In the genomic region with DNA sequence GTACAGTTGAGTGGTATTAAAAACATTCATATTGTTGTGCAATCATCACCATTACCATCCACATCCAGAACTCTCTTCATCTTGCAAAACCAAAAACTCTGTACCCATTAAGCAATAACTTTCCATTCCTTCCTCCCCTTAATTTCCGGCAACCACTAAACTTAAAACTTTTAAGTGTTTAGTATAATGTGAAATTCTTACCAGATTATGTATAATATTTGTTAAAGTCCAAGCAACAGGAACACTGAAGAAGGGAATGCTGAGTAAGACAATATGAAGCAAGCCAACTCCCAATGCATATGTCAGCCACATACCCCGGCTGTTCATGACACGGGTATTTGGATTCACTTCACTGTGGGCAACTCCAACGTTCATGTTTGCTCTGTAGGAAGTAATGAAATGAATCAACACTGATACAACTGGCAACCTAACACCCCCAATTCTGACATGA, we compare ENCODE assay signal across 8 cellular contexts. TPM values are rescaled to one million over a fixed set of nuclear protein-coding genes. Genes with fewer than 3 reads are reported as not detected.
DNase-seq lines count a peak whose midpoint lies in the region; ATAC-seq and TF ChIP-seq lines count a peak whose summit lies in the region.

No MANE protein-coding gene starts in this region.

- no peaks in the 10 kb centered on the region for H3K27me3 Mint-ChIP-seq in activated T-cell treated with anti-CD3 and anti-CD28 coated beads, Interleukin-2, amount 50 U/mL, for 72 hours (ENCODE audit: low read depth)
- H3K27me3 Mint-ChIP-seq in T-helper 1 cell treated with Interleukin-12 subunit alpha and Interleukin-12 subunit beta and Interleukin-4 antibody, amounts not matched to agents 30 μg/mL and 1 μg/mL, for 36 hours (ENCODE audit: low read depth): no peaks in the 10 kb centered on the region

- intact Hi-C loops in colonic mucosa (cut with DNase I): no loop called here

- no peak overlapping the region for H3K4me3 ChIP-seq in colonic mucosa

- peak; percentile 35 to 39 for DNase-seq in activated T-cell treated with anti-CD3 and anti-CD28 coated beads, Interleukin-2, amount 50 U/mL, for 72 hours
- DNase-seq in activated T-cell treated with anti-CD3 and anti-CD28 coated beads for 4 hours (no peak), fibroblast of gingiva (ENCODE audit: low read depth) (peak; percentile 89), NCI-H128 (lab: John Stamatoyannopoulos, UW; ENCODE audit: unreplicated experiment) (no peak), colonic mucosa (no peak)
- DNase-seq in stimulated activated effector memory CD8-positive, alpha-beta T cell treated with anti-CD3 and anti-CD28 coated beads, Interleukin-12 subunit alpha, Interleukin-12 subunit beta, amount 100 ng/mL, for 72 hours (ENCODE audit: low spot score in 2 of 2): peak in 1 of 2 donors; percentile 47

- no peaks in the 10 kb centered on the region for H3K27me3 ChIP-seq in colonic mucosa

- no peaks in the 10 kb centered on the region for H3K36me3 ChIP-seq in colonic mucosa

- TF ChIP-seq CTCF in colonic mucosa (IDR thresholded peaks at IDR 0.05): no peak

- peak overlapping the region; percentile 99 for H3K27ac Mint-ChIP-seq in activated T-cell treated with anti-CD3 and anti-CD28 coated beads, Interleukin-2, amount 50 U/mL, for 72 hours
- H3K27ac Mint-ChIP-seq in T-helper 1 cell treated with Interleukin-12 subunit alpha and Interleukin-12 subunit beta and Interleukin-4 antibody, amounts not matched to agents 30 μg/mL and 1 μg/mL, for 36 hours: peak overlapping the region; percentile 72
- H3K27ac Mint-ChIP-seq in stimulated activated effector memory CD8-positive, alpha-beta T cell treated with anti-CD3 and anti-CD28 coated beads, Interleukin-12 subunit alpha, Interleukin-12 subunit beta, amount 100 ng/mL, for 72 hours: peak overlapping the region; percentile 91

- peaks cover 56% of the 10 kb centered on the region for H3K4me1 Mint-ChIP-seq in activated T-cell treated with anti-CD3 and anti-CD28 coated beads, Interleukin-2, amount 50 U/mL, for 72 hours (ENCODE audit: low read depth)
- H3K4me1 Mint-ChIP-seq in T-helper 1 cell treated with Interleukin-12 subunit alpha and Interleukin-12 subunit beta and Interleukin-4 antibody, amounts not matched to agents 30 μg/mL and 1 μg/mL, for 36 hours (ENCODE audit: low read depth): peaks cover 37% of the 10 kb centered on the region
- peaks cover 51% of the 10 kb centered on the region for H3K4me1 Mint-ChIP-seq in stimulated activated effector memory CD8-positive, alpha-beta T cell treated with anti-CD3 and anti-CD28 coated beads, Interleukin-12 subunit alpha, Interleukin-12 subunit beta, amount 100 ng/mL, for 72 hours

- peaks cover 20 to 48% of the 10 kb centered on the region in 2 donors for H3K36me3 Mint-ChIP-seq in activated T-cell treated with anti-CD3 and anti-CD28 coated beads, Interleukin-2, amount 50 U/mL, for 72 hours (ENCODE audit: insufficient read depth in 2 of 2)
- H3K36me3 Mint-ChIP-seq in T-helper 1 cell treated with Interleukin-12 subunit alpha and Interleukin-12 subunit beta and Interleukin-4 antibody, amounts not matched to agents 30 μg/mL and 1 μg/mL, for 36 hours (ENCODE audit: low read depth): peaks cover 42% of the 10 kb centered on the region
- H3K36me3 Mint-ChIP-seq in stimulated activated effector memory CD8-positive, alpha-beta T cell treated with anti-CD3 and anti-CD28 coated beads, Interleukin-12 subunit alpha, Interleukin-12 subunit beta, amount 100 ng/mL, for 72 hours: peaks cover 88% of the 10 kb centered on the region

- no peaks in the 10 kb centered on the region for H3K9me3 Mint-ChIP-seq in activated T-cell treated with anti-CD3 and anti-CD28 coated beads, Interleukin-2, amount 50 U/mL, for 72 hours
- no peaks in the 10 kb centered on the region for H3K9me3 Mint-ChIP-seq in T-helper 1 cell treated with Interleukin-12 subunit alpha and Interleukin-12 subunit beta and Interleukin-4 antibody, amounts not matched to agents 30 μg/mL and 1 μg/mL, for 36 hours
- H3K9me3 Mint-ChIP-seq in stimulated activated effector memory CD8-positive, alpha-beta T cell treated with anti-CD3 and anti-CD28 coated beads, Interleukin-12 subunit alpha, Interleukin-12 subunit beta, amount 100 ng/mL, for 72 hours: no peaks in the 10 kb centered on the region

- no peaks in the 10 kb centered on the region for H3K9me3 ChIP-seq in colonic mucosa

- ATAC-seq in activated T-cell treated with anti-CD3 and anti-CD28 coated beads, Interleukin-2, amount 50 U/mL, for 72 hours (replicated peaks in 1 of 2): peak in 1 of 2 donors; percentile 8
- ATAC-seq in stimulated activated effector memory CD8-positive, alpha-beta T cell treated with anti-CD3 and anti-CD28 coated beads, Interleukin-12 subunit alpha, Interleukin-12 subunit beta, amount 100 ng/mL, for 72 hours: no peak
- ATAC-seq in GM21737 (IDR thresholded peaks at IDR 0.05; ENCODE audit: unreplicated experiment): no peak

- peaks cover 7% of the 10 kb centered on the region for H3K4me1 ChIP-seq in colonic mucosa

- H3K4me3 Mint-ChIP-seq in activated T-cell treated with anti-CD3 and anti-CD28 coated beads, Interleukin-2, amount 50 U/mL, for 72 hours: peak overlapping the region; percentile 92 to 95
- peak overlapping the region; percentile 90 for H3K4me3 Mint-ChIP-seq in T-helper 1 cell treated with Interleukin-12 subunit alpha and Interleukin-12 subunit beta and Interleukin-4 antibody, amounts not matched to agents 30 μg/mL and 1 μg/mL, for 36 hours
- H3K4me3 Mint-ChIP-seq in stimulated activated effector memory CD8-positive, alpha-beta T cell treated with anti-CD3 and anti-CD28 coated beads, Interleukin-12 subunit alpha, Interleukin-12 subunit beta, amount 100 ng/mL, for 72 hours: peak overlapping the region; percentile 86

- no peak overlapping the region for H3K27ac ChIP-seq in colonic mucosa

- no peak overlapping the region for H3K9ac ChIP-seq in colonic mucosa (ENCODE audit: low read depth in 2 of 2, low read length in 2 of 2)

RNA-seq across cellular contexts. Expression of a gene that starts 1.9 kb away (rescaled TPM):
- 100 to 1,000 TPM; 101 to 121 TPM for total RNA-seq in activated T-cell treated with anti-CD3 and anti-CD28 coated beads, Interleukin-2, amount 50 U/mL, for 72 hours
- total RNA-seq in colonic mucosa: 10 to 100 TPM; 28.2 to 32.4 TPM

RNA-seq across cellular contexts. Expression of a gene that starts 2.0 kb away (rescaled TPM):
- total RNA-seq in activated T-cell treated with anti-CD3 and anti-CD28 coated beads, Interleukin-2, amount 50 U/mL, for 72 hours: 10 to 100 TPM; 37.9 to 52.7 TPM
- 10 to 100 TPM; 11.2 to 14.3 TPM for total RNA-seq in colonic mucosa

RNA-seq across cellular contexts. Expression of a gene that starts 19.7 kb away (rescaled TPM):
- total RNA-seq in activated T-cell treated with anti-CD3 and anti-CD28 coated beads, Interleukin-2, amount 50 U/mL, for 72 hours: 10 to 100 TPM; 10.2 to 10.3 TPM
- 1 to 10 TPM; 2.1 to 6.5 TPM for total RNA-seq in colonic mucosa

Comparison
In these comparisons a context has a peak if more than half of its experiments do, and no peak if none do; other contexts are left out.
1. DNase-seq: peak in activated T-cell treated with anti-CD3 and anti-CD28 coated beads, Interleukin-2, amount 50 U/mL, for 72 hours (2 of 2) and fibroblast of gingiva (single experiment); none in activated T-cell treated with anti-CD3 and anti-CD28 coated beads for 4 hours (single experiment), NCI-H128 (single experiment) and colonic mucosa (single experiment).
2. Peak in every context shown above with its lines, with median percentiles within 50 percentile points of each other: H3K27ac Mint-ChIP-seq and H3K4me3 Mint-ChIP-seq.